Comparison of ENCODE assay signal across 22 cellular contexts in genomic region chr3:54530091-54530490, GRCh38.
"Had no signal": no experiment of that assay in that cellular context is flagged by ENCODE, and none has a peak within 500 bp of the region (broad histone marks: within the 10 kb centered on the region; RNA-seq: fewer than 3 reads in every experiment).

No MANE protein-coding gene starts in this region.

- H3K27ac Mint-ChIP-seq: effector memory CD8-positive, alpha-beta T cell; endodermal cell; immature natural killer cell; mesothelial cell of epicardium had no signal

- H3K4me1 ChIP-seq: foreskin keratinocyte, gastroesophageal sphincter, heart left ventricle, left lung, lower lobe of right lung had no signal

- H3K27me3 ChIP-seq: dorsolateral prefrontal cortex, foreskin keratinocyte, gastroesophageal sphincter, heart left ventricle, left lung had no signal

- H3K9me3 Mint-ChIP-seq: endodermal cell had no signal

- ATAC-seq: effector memory CD8-positive, alpha-beta T cell; esophagus mucosa; foreskin keratinocyte; gastroesophageal sphincter; heart left ventricle; left cardiac atrium; left lung; left ventricle myocardium superior; lower lobe of right lung; mucosa of descending colon had no signal

- H3K27ac ChIP-seq: coronary artery, dorsolateral prefrontal cortex, epithelial cell of prostate, foreskin keratinocyte, gastroesophageal sphincter, heart left ventricle, hepatocyte, left lung, lower lobe of right lung had no signal

- H3K4me2 ChIP-seq: hepatocyte had no signal

- H3K36me3 ChIP-seq: gastroesophageal sphincter, heart left ventricle, left lung, lower lobe of right lung had no signal

- H3K4me3 Mint-ChIP-seq: effector memory CD8-positive, alpha-beta T cell; endodermal cell; immature natural killer cell; mesothelial cell of epicardium had no signal

- DNase-seq: dermis blood vessel endothelial cell; dorsolateral prefrontal cortex; effector CD8-positive, alpha-beta T cell; effector memory CD8-positive, alpha-beta T cell; endodermal cell; erythroblast; foreskin keratinocyte; heart left ventricle; hypothalamus; immature natural killer cell; left cardiac atrium; left lung; left ventricle myocardium superior; lower lobe of right lung; mesenchymal stem cell; mucosa of descending colon had no signal

- H3K27me3 Mint-ChIP-seq: effector memory CD8-positive, alpha-beta T cell had no signal

- H3K36me3 Mint-ChIP-seq: immature natural killer cell, mesothelial cell of epicardium had no signal

- H3K4me3 ChIP-seq: coronary artery, dorsolateral prefrontal cortex, gastroesophageal sphincter, heart left ventricle, hepatocyte, left lung, lower lobe of right lung, mucosa of descending colon had no signal

- H3K4me1 Mint-ChIP-seq: endodermal cell, immature natural killer cell, mesothelial cell of epicardium had no signal

- H2AFZ ChIP-seq: hepatocyte had no signal
